ENCODE assay signal across 8 cellular contexts in genomic region chr7:100102950-100103840, GRCh38. TPM values are rescaled to one million over a fixed set of nuclear protein-coding genes. Genes with fewer than 3 reads are reported as not detected.
DNase-seq lines count a peak whose midpoint lies in the region; ATAC-seq and TF ChIP-seq lines count a peak whose summit lies in the region.
"Had no signal": no experiment of that assay in that cellular context is flagged by ENCODE, and none has a peak within 500 bp of the region (broad histone marks: within the 10 kb centered on the region; RNA-seq: fewer than 3 reads in every experiment).

No MANE protein-coding gene starts in this region.

- H3K4me2 ChIP-seq in OCI-LY7 (ENCODE audit: low read length) (peak overlapping the region; percentile 96), trophoblast cell (ENCODE audit: low read length) (peak overlapping the region; percentile 56)

- peaks cover 18% of the 10 kb centered on the region for H3K79me1 ChIP-seq in trophoblast cell (ENCODE audit: low read length)

- H2BK12ac ChIP-seq in trophoblast cell (ENCODE audit: low read length), result peak overlapping the region; percentile 91

- intact Hi-C loops in OCI-LY7 (cut with micrococcal nuclease; ENCODE audit: unreplicated experiment), result no loop called here
- intact Hi-C loops in mucosa of descending colon (cut with DNase I, micrococcal nuclease), result no loop called here

- H2AFZ ChIP-seq in OCI-LY7 (ENCODE audit: low read length) (no peak overlapping the region), trophoblast cell (ENCODE audit: insufficient read depth, low read length, poor library complexity) (no peak overlapping the region)

- no peak overlapping the region for H3K23ac ChIP-seq in trophoblast cell (ENCODE audit: low read length)

- H4K91ac ChIP-seq in trophoblast cell (ENCODE audit: low read depth, low read length), result peak overlapping the region; percentile 90

- no peak for TF ChIP-seq CTCF in OCI-LY7 (conservative IDR thresholded peaks at IDR 0.05; ENCODE audit: low read length)
- TF ChIP-seq CTCF in mucosa of descending colon (IDR thresholded peaks at IDR 0.05), result no peak

- peak overlapping the region; percentile 55 for H2AK5ac ChIP-seq in trophoblast cell (ENCODE audit: low read length)

- BruUV-seq in OCI-LY7 (replicated peaks; lab: Mats Ljungman, UMichigan), result no TSS peak

- H4K12ac ChIP-seq in trophoblast cell (ENCODE audit: low read depth, low read length), result no peak overlapping the region

- DNase-seq in GM04503 (ENCODE audit: low read depth) (peak; percentile 49), OCI-LY7 (ENCODE audit: low spot score) (no peak), trophoblast cell (no peak), SW 1271 (lab: John Stamatoyannopoulos, UW) (no peak), mucosa of descending colon (no peak), DMS79 treated with DMSO at 0.1 percent for 48 hours (lab: John Stamatoyannopoulos, UW) (no peak)
- DNase-seq: NCI-H774 had no signal

- CTCF ChIA-PET in OCI-LY7 (lab: Charles Lee; ENCODE audit: unreplicated experiment), result interaction anchor here (1.6 to 1.7 kb wide), 2 partner anchors 21 to 22 kb away, joined by 5 read pairs; no protein-coding TSS in a partner anchor

- H3K27me3 ChIP-seq in ectodermal cell (ENCODE audit: control insufficient read depth, insufficient read depth, low read length, poor library complexity, severe bottlenecking) (no peaks in the 10 kb centered on the region), trophoblast cell (ENCODE audit: insufficient read depth, low read length) (no peaks in the 10 kb centered on the region)

- H3K79me2 ChIP-seq in OCI-LY7 (ENCODE audit: insufficient read depth, low read depth, low read length), result peaks cover 39% of the 10 kb centered on the region
- peaks cover 11% of the 10 kb centered on the region for H3K79me2 ChIP-seq in trophoblast cell (ENCODE audit: control insufficient read depth, insufficient read depth, low read length, poor library complexity)

- POLR2A ChIA-PET in OCI-LY7 (lab: Charles Lee), result interaction anchor here (0.5 to 2.8 kb wide), 9 partner anchors 8 to 747 kb away, joined by 3 to 13 read pairs (median 4); no protein-coding TSS in a partner anchor

- 86 to 91% methylated on average over 17 of the region's 17 CpGs for WGBS in ectodermal cell, 2 experiments
- no CpG with 5 or more reads among the region's 17 CpGs for WGBS in trophoblast cell (ENCODE audit: extremely low coverage, insufficient coverage, insufficient read length)

- H3K9ac ChIP-seq in trophoblast cell (ENCODE audit: low read length), result no peak overlapping the region

- H3K4me1 ChIP-seq in OCI-LY7 (ENCODE audit: insufficient read depth, low read length, poor library complexity, severe bottlenecking), result peaks cover 25% of the 10 kb centered on the region
- peaks cover 16% of the 10 kb centered on the region for H3K4me1 ChIP-seq in ectodermal cell (ENCODE audit: control insufficient read depth, insufficient read depth, low read length)
- H3K4me1 ChIP-seq in trophoblast cell (ENCODE audit: control insufficient read depth in 1 of 2, insufficient read depth in 2 of 2, low read length in 2 of 2), result peaks cover 10 to 13% of the 10 kb centered on the region in 2 experiments
- peaks cover 9% of the 10 kb centered on the region for H3K4me1 ChIP-seq in mucosa of descending colon (ENCODE audit: low read depth)

- peak overlapping the region; percentile 69 for H3K18ac ChIP-seq in trophoblast cell (ENCODE audit: low read length)

- H4K20me1 ChIP-seq in OCI-LY7 (ENCODE audit: insufficient read depth, low read length), result peaks cover 22% of the 10 kb centered on the region

- H3K4me3 ChIP-seq in OCI-LY7 (ENCODE audit: low read depth, low read length, poor library complexity, severe bottlenecking) (peak overlapping the region; percentile 90), ectodermal cell (ENCODE audit: insufficient read depth, low read depth, low read length) (peak overlapping the region; percentile 100), trophoblast cell (ENCODE audit: low read depth, low read length) (no peak overlapping the region), mucosa of descending colon (no peak overlapping the region)

- ATAC-seq in mucosa of descending colon, result no peak

- H4K8ac ChIP-seq in trophoblast cell (ENCODE audit: low read depth, low read length), result peak overlapping the region; percentile 69

- H3K9me3 ChIP-seq in OCI-LY7 (ENCODE audit: low read length) (no peaks in the 10 kb centered on the region), ectodermal cell (ENCODE audit: control insufficient read depth, low read length) (no peaks in the 10 kb centered on the region), trophoblast cell (ENCODE audit: insufficient read depth, low read depth, low read length) (no peaks in the 10 kb centered on the region), mucosa of descending colon (no peaks in the 10 kb centered on the region)

- H3K36me3 ChIP-seq in OCI-LY7 (ENCODE audit: insufficient read depth, low read length), result peaks cover 53% of the 10 kb centered on the region
- H3K36me3 ChIP-seq in ectodermal cell (ENCODE audit: control insufficient read depth, insufficient read depth, low read length), result peaks cover 44% of the 10 kb centered on the region
- H3K36me3 ChIP-seq in trophoblast cell (ENCODE audit: control insufficient read depth in 1 of 2, insufficient read depth in 2 of 2, low read length in 2 of 2), result peaks cover 42 to 49% of the 10 kb centered on the region in 2 experiments
- no peaks in the 10 kb centered on the region for H3K36me3 ChIP-seq in mucosa of descending colon (ENCODE audit: low read depth)

- H3K14ac ChIP-seq in trophoblast cell (ENCODE audit: low read length), result peak overlapping the region; percentile 77

- peak overlapping the region; percentile 84 for H2BK120ac ChIP-seq in trophoblast cell (ENCODE audit: insufficient read depth, low read length, poor library complexity)

- H2BK5ac ChIP-seq in trophoblast cell (ENCODE audit: low read depth, low read length, poor library complexity), result peak overlapping the region; percentile 60

- H3K27ac ChIP-seq in OCI-LY7 (ENCODE audit: low read depth, low read length, poor library complexity, severe bottlenecking) (peak overlapping the region; percentile 92), ectodermal cell (ENCODE audit: insufficient read depth, low read depth, low read length, poor library complexity, severe bottlenecking) (no peak overlapping the region), trophoblast cell (ENCODE audit: low read depth, low read length) (peak overlapping the region; percentile 98)

- peak overlapping the region; percentile 57 for H3K4ac ChIP-seq in trophoblast cell (ENCODE audit: low read depth, low read length)

- no peaks in the 10 kb centered on the region for H3K9me2 ChIP-seq in OCI-LY7 (ENCODE audit: insufficient read depth, low read length)

RNA-seq across cellular contexts. Expression of gene AP4M1, which starts 1.8 kb away (rescaled TPM):
- total RNA-seq in OCI-LY7 (2014; rRNA removed; shearing (Covaris generic)), result 14.1 and 25.0 TPM in 2 replicates
- 29.3 and 33.8 TPM in 2 replicates for total RNA-seq in OCI-LY7 (2022)
- 22.0 TPM for polyA plus RNA-seq in ectodermal cell (2013, experiment 1 of 4)
- 22.2 TPM for polyA plus RNA-seq in ectodermal cell (2013, experiment 2 of 4)
- 17.3 TPM for polyA plus RNA-seq in ectodermal cell (2013, experiment 3 of 4)
- polyA plus RNA-seq in ectodermal cell (2013, experiment 4 of 4), result 21.1 TPM
- 11.0 and 11.6 TPM in 2 replicates for polyA plus RNA-seq in trophoblast cell (2013)
- 10 to 100 TPM; 18.0 to 30.9 (median 23.9) TPM for total RNA-seq in mucosa of descending colon

RNA-seq across cellular contexts. Expression of gene MCM7, which starts 2.0 kb away (rescaled TPM):
- total RNA-seq in OCI-LY7 (2014; rRNA removed; shearing (Covaris generic)), result 424 and 475 TPM in 2 replicates
- total RNA-seq in OCI-LY7 (2022), result 423 and 443 TPM in 2 replicates
- polyA plus RNA-seq in ectodermal cell (2013, experiment 1 of 4), result 319 TPM
- 332 TPM for polyA plus RNA-seq in ectodermal cell (2013, experiment 2 of 4)
- polyA plus RNA-seq in ectodermal cell (2013, experiment 3 of 4), result 241 TPM
- polyA plus RNA-seq in ectodermal cell (2013, experiment 4 of 4), result 242 TPM
- 146 and 149 TPM in 2 replicates for polyA plus RNA-seq in trophoblast cell (2013)
- total RNA-seq in mucosa of descending colon, result 10 to 100 TPM; 62.7 to 92.2 (median 65.5) TPM

RNA-seq across cellular contexts. Expression of gene COPS6, which starts 14.4 kb away (rescaled TPM):
- total RNA-seq in OCI-LY7 (2014; rRNA removed; shearing (Covaris generic)), result 57.6 and 60.5 TPM in 2 replicates
- 93.3 and 96.0 TPM in 2 replicates for total RNA-seq in OCI-LY7 (2022)
- polyA plus RNA-seq in ectodermal cell (2013, experiment 1 of 4), result 124 TPM
- polyA plus RNA-seq in ectodermal cell (2013, experiment 2 of 4), result 133 TPM
- polyA plus RNA-seq in ectodermal cell (2013, experiment 3 of 4), result 92.4 TPM
- polyA plus RNA-seq in ectodermal cell (2013, experiment 4 of 4), result 105 TPM
- 71.8 and 73.0 TPM in 2 replicates for polyA plus RNA-seq in trophoblast cell (2013)
- 10 to 100 TPM; 61.8 to 98.5 (median 76.1) TPM for total RNA-seq in mucosa of descending colon

RNA-seq across cellular contexts. Expression of gene TAF6, which starts 16.0 kb away (rescaled TPM):
- 28.0 and 35.4 TPM in 2 replicates for total RNA-seq in OCI-LY7 (2014; rRNA removed; shearing (Covaris generic))
- total RNA-seq in OCI-LY7 (2022), result 71.0 and 76.5 TPM in 2 replicates
- 107 TPM for polyA plus RNA-seq in ectodermal cell (2013, experiment 1 of 4)
- polyA plus RNA-seq in ectodermal cell (2013, experiment 2 of 4), result 100.0 TPM
- polyA plus RNA-seq in ectodermal cell (2013, experiment 3 of 4), result 79.1 TPM
- polyA plus RNA-seq in ectodermal cell (2013, experiment 4 of 4), result 86.3 TPM
- 46.3 and 49.0 TPM in 2 replicates for polyA plus RNA-seq in trophoblast cell (2013)
- 10 to 100 TPM; 31.6 to 62.5 (median 34.2) TPM for total RNA-seq in mucosa of descending colon

RNA-seq across cellular contexts. Expression of gene CNPY4, which starts 16.2 kb away (rescaled TPM):
- total RNA-seq in OCI-LY7 (2014; rRNA removed; shearing (Covaris generic)), result 20.9 and 24.5 TPM in 2 replicates
- total RNA-seq in OCI-LY7 (2022) (25.8 and 26.7 TPM in 2 replicates), mucosa of descending colon (10 to 100 TPM in 1 of 3 donors, 1 to 10 TPM in 2; 7.8 to 19.4 (median 8.6) TPM)
- polyA plus RNA-seq in ectodermal cell (2013, experiment 1 of 4), result 40.2 TPM
- 38.0 TPM for polyA plus RNA-seq in ectodermal cell (2013, experiment 2 of 4)
- polyA plus RNA-seq in ectodermal cell (2013, experiment 3 of 4), result 24.9 TPM
- 29.9 TPM for polyA plus RNA-seq in ectodermal cell (2013, experiment 4 of 4)
- polyA plus RNA-seq in trophoblast cell (2013), result 13.1 and 13.5 TPM in 2 replicates

Comparison
In these comparisons a context has a peak if more than half of its experiments do, and no peak if none do; other contexts are left out.
1. H3K4me3 ChIP-seq: peak in OCI-LY7 (single experiment) and ectodermal cell (single experiment); none in trophoblast cell (single experiment) and mucosa of descending colon (single experiment).
2. RNA of gene MCM7, which starts 2.0 kb away (total RNA-seq): 423 to 475 TPM in OCI-LY7; 62.7 to 92.2 TPM in mucosa of descending colon; every median in the first group is over 4 times any median in the second.